25 cellular contexts compared by ENCODE assay signal in the genomic region with DNA sequence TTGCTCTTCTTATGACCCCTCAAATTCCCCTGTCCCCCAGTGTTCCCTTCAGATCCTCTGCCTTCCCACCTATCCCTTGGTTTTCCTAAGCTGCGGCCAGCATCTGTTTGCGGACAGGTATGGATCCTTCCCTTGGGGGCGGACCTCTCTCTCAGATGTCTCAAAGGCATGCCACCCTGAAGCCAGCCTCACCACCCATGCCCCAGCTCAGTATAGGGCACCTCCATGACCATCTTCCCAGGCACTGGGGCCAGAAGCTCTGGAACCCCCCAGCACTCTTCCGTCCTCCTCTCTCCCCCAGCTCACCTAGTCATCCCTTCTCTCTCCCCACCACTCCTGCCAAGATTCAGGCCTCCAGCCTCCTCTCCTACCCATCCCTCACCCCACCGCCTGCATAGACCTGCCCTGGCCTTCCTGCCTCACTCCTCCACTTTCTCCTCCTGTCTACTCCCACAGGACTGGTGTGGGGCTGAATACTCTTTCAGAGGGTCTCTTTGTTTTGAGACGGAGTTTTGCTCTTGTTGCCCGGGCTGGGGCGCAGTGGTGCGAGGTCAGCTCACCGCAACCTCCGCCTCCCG. TPM values are rescaled to one million over a fixed set of nuclear protein-coding genes. Genes with fewer than 3 reads are reported as not detected.
"Had no signal": no experiment of that assay in that cellular context is flagged by ENCODE, and none has a peak within 500 bp of the region (broad histone marks: within the 10 kb centered on the region; RNA-seq: fewer than 3 reads in every experiment).

No MANE protein-coding gene starts in this region.

- H3K4me1 Mint-ChIP-seq: activated T-helper 17 cell treated with anti-CD3 and anti-CD28 coated beads, Interleukin-2, amount 50 U/mL, for 72 hours; endodermal cell had no signal

- FAIRE-seq: small intestine had no signal

- H3K4me1 ChIP-seq: foreskin keratinocyte had no signal

- H3K9me3 ChIP-seq: esophagus muscularis mucosa, heart right ventricle, sigmoid colon, tibial artery had no signal

- DNase-seq: activated CD4-positive, alpha-beta memory T cell treated with anti-CD3 and anti-CD28 coated beads, Interleukin-2, amount 10 ng/mL, durations not matched to agents 7 days and 5 days; activated CD4-positive, alpha-beta T cell treated with anti-CD3 and anti-CD28 coated beads for 1 hour; activated CD4-positive, alpha-beta T cell treated with anti-CD3 and anti-CD28 coated beads, Interleukin-2, amount 10 ng/mL, durations not matched to agents 7 days and 5 days; activated CD8-positive, alpha-beta memory T cell treated with anti-CD3 and anti-CD28 coated beads, Interleukin-2, amount 50 U/mL, for 48 hours; activated gamma-delta T cell treated with Interleukin-2 at 50 U/mL for 16 hours; activated naive CD4-positive, alpha-beta T cell treated with anti-CD3 and anti-CD28 coated beads, Interleukin-2, amount 50 U/mL, for 16 hours; activated T-cell treated with anti-CD3 and anti-CD28 coated beads, Interleukin-2, amount 50 U/mL, for 4 hours; amniotic stem cell; foreskin keratinocyte; heart right ventricle; naive thymus-derived CD8-positive, alpha-beta T cell; sigmoid colon; small intestine; stimulated activated CD4-positive, alpha-beta T cell treated with anti-CD3 and anti-CD28 coated beads, Interleukin-4, amount 100 ng/mL, for 24 hours; stimulated activated naive CD8-positive, alpha-beta T cell treated with anti-CD3 and anti-CD28 coated beads, Interleukin-15, amount 100 ng/mL, for 72 hours; substantia nigra; T1000; tibial artery had no signal

- H3K27me3 ChIP-seq: esophagus muscularis mucosa, foreskin keratinocyte, heart right ventricle, sigmoid colon, tibial artery had no signal

- H3K27ac ChIP-seq: foreskin keratinocyte, heart right ventricle, sigmoid colon, tibial artery had no signal

- H3K4me3 ChIP-seq: esophagus muscularis mucosa, heart right ventricle, sigmoid colon, tibial artery had no signal

- H3K4me3 Mint-ChIP-seq: activated CD4-positive, alpha-beta memory T cell treated with anti-CD3 and anti-CD28 coated beads, Interleukin-2, amount 10 ng/mL, durations not matched to agents 7 days and 5 days; activated CD4-positive, alpha-beta T cell treated with anti-CD3 and anti-CD28 coated beads, Interleukin-2, amount 10 ng/mL, durations not matched to agents 7 days and 5 days; activated T-cell treated with anti-CD3 and anti-CD28 coated beads, Interleukin-2, amount 50 U/mL, for 4 hours; activated T-helper 17 cell treated with anti-CD3 and anti-CD28 coated beads, Interleukin-2, amount 50 U/mL, for 72 hours; central memory CD8-positive, alpha-beta T cell; dendritic cell treated with granulocyte-macrophage colony-stimulating factor and Interleukin-4, amounts not matched to agents 40 ng/mL and 50 ng/mL, for 4 days; stimulated activated memory B cell treated with anti-CD40 and anti-IgM and Interleukin-4, amounts not matched to agents 10 μg/mL and 1 μg/mL and 100 μg/mL, for 72 hours; stimulated activated naive CD8-positive, alpha-beta T cell treated with anti-CD3 and anti-CD28 coated beads, Interleukin-15, amount 100 ng/mL, for 72 hours had no signal

- ATAC-seq: activated T-cell treated with anti-CD3 and anti-CD28 coated beads, Interleukin-2, amount 50 U/mL, for 4 hours; activated T-helper 17 cell treated with anti-CD3 and anti-CD28 coated beads, Interleukin-2, amount 50 U/mL, for 72 hours; foreskin keratinocyte; heart right ventricle; naive thymus-derived CD8-positive, alpha-beta T cell; stimulated activated memory B cell treated with anti-CD40 and anti-IgM and Interleukin-4, amounts not matched to agents 10 μg/mL and 1 μg/mL and 100 μg/mL, for 72 hours; stimulated activated naive CD8-positive, alpha-beta T cell treated with anti-CD3 and anti-CD28 coated beads, Interleukin-15, amount 100 ng/mL, for 72 hours had no signal

- H3K9me3 Mint-ChIP-seq: activated CD4-positive, alpha-beta memory T cell treated with anti-CD3 and anti-CD28 coated beads, Interleukin-2, amount 10 ng/mL, durations not matched to agents 7 days and 5 days; activated CD4-positive, alpha-beta T cell treated with anti-CD3 and anti-CD28 coated beads, Interleukin-2, amount 10 ng/mL, durations not matched to agents 7 days and 5 days; activated T-cell treated with anti-CD3 and anti-CD28 coated beads, Interleukin-2, amount 50 U/mL, for 4 hours; activated T-helper 17 cell treated with anti-CD3 and anti-CD28 coated beads, Interleukin-2, amount 50 U/mL, for 72 hours; central memory CD8-positive, alpha-beta T cell; dendritic cell treated with granulocyte-macrophage colony-stimulating factor and Interleukin-4, amounts not matched to agents 40 ng/mL and 50 ng/mL, for 4 days; endodermal cell; naive thymus-derived CD8-positive, alpha-beta T cell; stimulated activated memory B cell treated with anti-CD40 and anti-IgM and Interleukin-4, amounts not matched to agents 10 μg/mL and 1 μg/mL and 100 μg/mL, for 72 hours; stimulated activated naive CD8-positive, alpha-beta T cell treated with anti-CD3 and anti-CD28 coated beads, Interleukin-15, amount 100 ng/mL, for 72 hours had no signal

- H3K36me3 Mint-ChIP-seq: naive thymus-derived CD8-positive, alpha-beta T cell; stimulated activated memory B cell treated with anti-CD40 and anti-IgM and Interleukin-4, amounts not matched to agents 10 μg/mL and 1 μg/mL and 100 μg/mL, for 72 hours had no signal

- H3K27me3 Mint-ChIP-seq: activated T-helper 17 cell treated with anti-CD3 and anti-CD28 coated beads, Interleukin-2, amount 50 U/mL, for 72 hours; central memory CD8-positive, alpha-beta T cell; progenitor cell of endocrine pancreas; stimulated activated memory B cell treated with anti-CD40 and anti-IgM and Interleukin-4, amounts not matched to agents 10 μg/mL and 1 μg/mL and 100 μg/mL, for 72 hours had no signal

- H3K27ac Mint-ChIP-seq: activated CD4-positive, alpha-beta memory T cell treated with anti-CD3 and anti-CD28 coated beads, Interleukin-2, amount 10 ng/mL, durations not matched to agents 7 days and 5 days; activated CD4-positive, alpha-beta T cell treated with anti-CD3 and anti-CD28 coated beads, Interleukin-2, amount 10 ng/mL, durations not matched to agents 7 days and 5 days; activated T-helper 17 cell treated with anti-CD3 and anti-CD28 coated beads, Interleukin-2, amount 50 U/mL, for 72 hours; dendritic cell treated with granulocyte-macrophage colony-stimulating factor and Interleukin-4, amounts not matched to agents 40 ng/mL and 50 ng/mL, for 4 days; endodermal cell; naive thymus-derived CD8-positive, alpha-beta T cell; progenitor cell of endocrine pancreas; stimulated activated memory B cell treated with anti-CD40 and anti-IgM and Interleukin-4, amounts not matched to agents 10 μg/mL and 1 μg/mL and 100 μg/mL, for 72 hours had no signal

RNA-seq across cellular contexts. Expression of gene LRRC75B, which starts 2.2 kb away (rescaled TPM):
- total RNA-seq: naive thymus-derived CD8-positive, alpha-beta T cell had no signal
